Comparison of ENCODE assay signal across 8 cellular contexts in genomic region chr6:158869604-158870417, GRCh38. TPM values are rescaled to one million over a fixed set of nuclear protein-coding genes. Genes with fewer than 3 reads are reported as not detected.
DNase-seq lines count a peak whose midpoint lies in the region; ATAC-seq and TF ChIP-seq lines count a peak whose summit lies in the region.

No MANE protein-coding gene starts in this region.

- peak overlapping the region; percentile 79 for H3K27ac ChIP-seq in layer of hippocampus (ENCODE audit: low read depth, low read length)

- TF ChIP-seq CTCF in BJ (IDR thresholded peaks at IDR 0.05; ENCODE audit: insufficient read depth, low read depth, low read length) = peak; percentile 20; the same call in 1 of the 2 replicates
- TF ChIP-seq CTCF in choroid plexus epithelial cell (conservative IDR thresholded peaks at IDR 0.05; ENCODE audit: low read depth, low read length) = no peak

- H3K4me3 ChIP-seq in BJ (ENCODE audit: low read depth, low read length) (peak overlapping the region; percentile 57), choroid plexus epithelial cell (ENCODE audit: low read depth, low read length) (peak overlapping the region; percentile 58)

- POLR2A ChIA-PET in BJ (lab: Charles Lee) = no interaction called here

- H3K36me3 ChIP-seq in BJ (ENCODE audit: control insufficient read depth, insufficient read depth, low read length) = no peaks in the 10 kb centered on the region

- ATAC-seq in GM19035 (IDR thresholded peaks at IDR 0.05; ENCODE audit: unreplicated experiment) (peak; percentile 97), HG03196 (IDR thresholded peaks at IDR 0.05; ENCODE audit: unreplicated experiment) (peak; percentile 93)

- DNase-seq in BJ (ENCODE audit: low read depth) (peak; percentile 76), NCI-H226 (peak; percentile 98), choroid plexus epithelial cell (ENCODE audit: low read depth) (peak; percentile 93)
- DNase-seq in activated CD4-positive, alpha-beta T cell treated with anti-CD3 and anti-CD28 coated beads for 24 hours (ENCODE audit: low read depth in 2 of 2) = peak; percentile 90 to 95
- DNase-seq in stimulated activated CD4-positive, alpha-beta T cell treated with anti-CD3 and anti-CD28 coated beads, Interleukin-1b, Interleukin-23, amount 100 ng/mL, for 48 hours = peak; percentile 95

- no peaks in the 10 kb centered on the region for H3K27me3 ChIP-seq in BJ (ENCODE audit: control insufficient read depth, insufficient read depth, low read length)
- H3K27me3 ChIP-seq in layer of hippocampus (ENCODE audit: control insufficient read depth, insufficient read depth, low read length) = no peaks in the 10 kb centered on the region

- CTCF ChIA-PET in BJ (lab: Yijun Ruan, JAX) = interaction anchor here (0.6 to 1.5 kb wide), 3 partner anchors 18 to 50 kb away, joined by 3 to 5 read pairs (median 3); no protein-coding TSS in a partner anchor

RNA-seq across cellular contexts. Expression of gene EZR, which starts 50.6 kb away (rescaled TPM):
- polyA plus RNA-seq in BJ (2011; rRNA removed) = 113 and 117 TPM in 2 replicates
- 76.5 and 83.8 TPM in 2 replicates for polyA minus RNA-seq in BJ (2011; rRNA and poly(A)+ RNA removed)

Comparison
In these comparisons a context has a peak if more than half of its experiments do, and no peak if none do; other contexts are left out.
1. Peak in every context shown above with its lines: DNase-seq, ATAC-seq, H3K4me3 ChIP-seq and H3K27ac ChIP-seq.